18 cellular contexts compared by ENCODE assay signal in genomic region chr12:24047345-24047744, GRCh38.
DNase-seq lines count a peak whose midpoint lies in the region; TF ChIP-seq lines count a peak whose summit lies in the region.
"Had no signal": no experiment of that assay in that cellular context is flagged by ENCODE, and none has a peak within 500 bp of the region (broad histone marks: within the 10 kb centered on the region; RNA-seq: fewer than 3 reads in every experiment).

No MANE protein-coding gene starts in this region.

- in situ Hi-C loops in GM13977 (cut with MboI; ENCODE audit: low pct_unique_long_range_greater_than_20kb, low sequenced_read_pairs, unreplicated experiment) = no loop called here

- no peaks in the 10 kb centered on the region for H3K9me3 Mint-ChIP-seq in osteocyte (ENCODE audit: unreplicated experiment)

- H3K27ac Mint-ChIP-seq in osteocyte (ENCODE audit: unreplicated experiment) = peak overlapping the region; percentile 7
- H3K27ac Mint-ChIP-seq: CD4-positive, CD25-positive, alpha-beta regulatory T cell; HFFc6 had no signal

- peaks cover 37% of the 10 kb centered on the region for H3K4me1 Mint-ChIP-seq in osteocyte (ENCODE audit: unreplicated experiment)
- H3K4me1 Mint-ChIP-seq: CD4-positive, CD25-positive, alpha-beta regulatory T cell had no signal

- H3K9me3 ChIP-seq in A673 (ENCODE audit: low read depth, low read length, poor library complexity, severe bottlenecking) = no peaks in the 10 kb centered on the region
- H3K9me3 ChIP-seq: BE2C had no signal

- H3K4me3 Mint-ChIP-seq in osteocyte (ENCODE audit: unreplicated experiment) = no peak overlapping the region
- H3K4me3 Mint-ChIP-seq: CD4-positive, CD25-positive, alpha-beta regulatory T cell; HFFc6 had no signal

- CTCF ChIA-PET in A673 (lab: Charles Lee) = no interaction called here

- no peaks in the 10 kb centered on the region for H3K27me3 ChIP-seq in A673 (replicated peaks; ENCODE audit: insufficient read depth, low read depth, low read length, poor library complexity)
- H3K27me3 ChIP-seq: BE2C had no signal

- POLR2A ChIA-PET in A673 (lab: Charles Lee; ENCODE audit: low non-redundant PET) = no interaction called here

- peaks cover 40% of the 10 kb centered on the region for H3K4me1 ChIP-seq in A673 (ENCODE audit: insufficient read depth, low read length, poor library complexity, severe bottlenecking)
- H3K4me1 ChIP-seq: BE2C had no signal

- H3K36me3 Mint-ChIP-seq in osteocyte (ENCODE audit: unreplicated experiment) = no peaks in the 10 kb centered on the region
- H3K36me3 Mint-ChIP-seq: CD4-positive, CD25-positive, alpha-beta regulatory T cell had no signal

- DNase-seq in A673 (ENCODE audit: low spot score) (peak; percentile 34), amniotic epithelial cell (ENCODE audit: low read depth) (peak; percentile 74), iris pigment epithelial cell (ENCODE audit: low read depth) (peak; percentile 39), osteocyte (ENCODE audit: extremely low spot score, unreplicated experiment) (no peak), GM13977 (ENCODE audit: low spot score) (no peak), COLO829 (ENCODE audit: low spot score) (no peak), NCI-H2171 (lab: John Stamatoyannopoulos, UW) (no peak)
- DNase-seq: 8988T; BE2C; C1 segment of cervical spinal cord; CD4-positive, CD25-positive, alpha-beta regulatory T cell; DMS153; DMS79; GF-D8; GOT3; H7; HFFc6 had no signal

- H3K36me3 ChIP-seq in A673 (ENCODE audit: insufficient read depth, low read length, poor library complexity, severe bottlenecking) = no peaks in the 10 kb centered on the region
- H3K36me3 ChIP-seq: BE2C had no signal

- no peak overlapping the region for H3K4me3 ChIP-seq in A673 (ENCODE audit: low read depth, low read length, poor library complexity, severe bottlenecking)

- H3K27ac ChIP-seq in A673 (ENCODE audit: low read depth, low read length, poor library complexity, severe bottlenecking) = peak overlapping the region; percentile 70
- H3K27ac ChIP-seq: HL-60 had no signal

- TF ChIP-seq CTCF in A673 (conservative IDR thresholded peaks at IDR 0.05; ENCODE audit: low read depth, low read length) (no peak), osteocyte (IDR thresholded peaks at IDR 0.05) (no peak), GM13977 (IDR thresholded peaks at IDR 0.05; ENCODE audit: extremely low read depth, insufficient read depth, missing control alignments) (no peak)

- intact Hi-C loops in A673 (cut with micrococcal nuclease; ENCODE audit: unreplicated experiment) = no loop called here

- BruUV-seq in A673 (replicated peaks; lab: Mats Ljungman, UMichigan) = no TSS peak

- H3K27me3 Mint-ChIP-seq in osteocyte (ENCODE audit: unreplicated experiment) = no peaks in the 10 kb centered on the region
- H3K27me3 Mint-ChIP-seq: CD4-positive, CD25-positive, alpha-beta regulatory T cell had no signal

Comparison
In these comparisons a context has a peak if more than half of its experiments do, and no peak if none do; other contexts are left out.
1. DNase-seq: peak in A673 (single experiment), amniotic epithelial cell (single experiment) and iris pigment epithelial cell (single experiment); none in osteocyte (single experiment), GM13977 (single experiment), COLO829 (single experiment) and NCI-H2171 (single experiment).